22 cellular contexts compared by ENCODE assay signal in genomic region chr1:197649188-197649587, GRCh38.
DNase-seq lines count a peak whose midpoint lies in the region; ATAC-seq and TF ChIP-seq lines count a peak whose summit lies in the region.
"Had no signal": no experiment of that assay in that cellular context is flagged by ENCODE, and none has a peak within 500 bp of the region (broad histone marks: within the 10 kb centered on the region; RNA-seq: fewer than 3 reads in every experiment).

No MANE protein-coding gene starts in this region.

- ATAC-seq in activated CD8-positive, alpha-beta T cell treated with anti-CD3 and anti-CD28 coated beads for 36 hours: peak; percentile 58
- ATAC-seq in activated CD8-positive, alpha-beta T cell treated with anti-CD3 and anti-CD28 coated beads, Interleukin-2, amount 10 ng/mL, durations not matched to agents 7 days and 5 days: no peak
- ATAC-seq in central memory CD8-positive, alpha-beta T cell (replicated peaks; ENCODE audit: extremely low read depth, poor library complexity, severe bottlenecking): no peak
- ATAC-seq: GM12878 had no signal

- peak overlapping the region; percentile 0 for H3K27ac Mint-ChIP-seq in activated CD8-positive, alpha-beta T cell treated with anti-CD3 and anti-CD28 coated beads for 36 hours
- H3K27ac Mint-ChIP-seq in activated CD8-positive, alpha-beta T cell treated with anti-CD3 and anti-CD28 coated beads, Interleukin-2, amount 10 ng/mL, durations not matched to agents 7 days and 5 days: no peak overlapping the region
- H3K27ac Mint-ChIP-seq in activated T-helper 1 cell treated with anti-CD3 and anti-CD28 coated beads, Interleukin-12 subunit alpha, Interleukin-12 subunit beta, Interleukin-2, Interleukin-4 antibody, amounts not matched to agents 30 ng/mL and 10 ng/mL and 1 ng/mL, durations not matched to agents 14 hours and 24 hours and 36 hours: peak overlapping the region; percentile 2
- H3K27ac Mint-ChIP-seq in central memory CD8-positive, alpha-beta T cell (ENCODE audit: low read depth): peak overlapping the region; percentile 33
- H3K27ac Mint-ChIP-seq: CD14-positive monocyte; CD4-positive, alpha-beta memory T cell had no signal

- H3K4me3 Mint-ChIP-seq in activated CD8-positive, alpha-beta T cell treated with anti-CD3 and anti-CD28 coated beads for 36 hours: no peak overlapping the region
- no peak overlapping the region for H3K4me3 Mint-ChIP-seq in activated CD8-positive, alpha-beta T cell treated with anti-CD3 and anti-CD28 coated beads, Interleukin-2, amount 10 ng/mL, durations not matched to agents 7 days and 5 days
- no peak overlapping the region for H3K4me3 Mint-ChIP-seq in activated T-helper 1 cell treated with anti-CD3 and anti-CD28 coated beads, Interleukin-12 subunit alpha, Interleukin-12 subunit beta, Interleukin-2, Interleukin-4 antibody, amounts not matched to agents 30 ng/mL and 10 ng/mL and 1 ng/mL, durations not matched to agents 14 hours and 24 hours and 36 hours
- no peak overlapping the region for H3K4me3 Mint-ChIP-seq in central memory CD8-positive, alpha-beta T cell
- H3K4me3 Mint-ChIP-seq: CD14-positive monocyte; CD4-positive, alpha-beta memory T cell; CD4-positive, CD25-positive, alpha-beta regulatory T cell; CD8-positive, alpha-beta memory T cell had no signal

- TF ChIP-seq CTCF in activated CD8-positive, alpha-beta T cell treated with anti-CD3 and anti-CD28 coated beads for 36 hours (IDR thresholded peaks at IDR 0.05): no peak

- peaks cover 15% of the 10 kb centered on the region for H3K36me3 Mint-ChIP-seq in activated CD8-positive, alpha-beta T cell treated with anti-CD3 and anti-CD28 coated beads for 36 hours (ENCODE audit: low read depth)
- H3K36me3 Mint-ChIP-seq in activated CD8-positive, alpha-beta T cell treated with anti-CD3 and anti-CD28 coated beads, Interleukin-2, amount 10 ng/mL, durations not matched to agents 7 days and 5 days (ENCODE audit: low read depth): peaks cover 9% of the 10 kb centered on the region
- peaks cover 11% of the 10 kb centered on the region for H3K36me3 Mint-ChIP-seq in activated T-helper 1 cell treated with anti-CD3 and anti-CD28 coated beads, Interleukin-12 subunit alpha, Interleukin-12 subunit beta, Interleukin-2, Interleukin-4 antibody, amounts not matched to agents 30 ng/mL and 10 ng/mL and 1 ng/mL, durations not matched to agents 14 hours and 24 hours and 36 hours (ENCODE audit: low read depth)
- peaks cover 4% of the 10 kb centered on the region for H3K36me3 Mint-ChIP-seq in central memory CD8-positive, alpha-beta T cell (ENCODE audit: insufficient read depth)

- DNase-seq in activated CD8-positive, alpha-beta T cell treated with anti-CD3 and anti-CD28 coated beads for 36 hours: no peak
- DNase-seq in activated CD8-positive, alpha-beta T cell treated with anti-CD3 and anti-CD28 coated beads, Interleukin-2, amount 10 ng/mL, durations not matched to agents 7 days and 5 days: no peak
- no peak for DNase-seq in activated T-helper 1 cell treated with anti-CD3 and anti-CD28 coated beads, Interleukin-12 subunit alpha, Interleukin-12 subunit beta, Interleukin-2, Interleukin-4 antibody, amounts not matched to agents 30 ng/mL and 10 ng/mL and 1 ng/mL, durations not matched to agents 14 hours and 24 hours and 36 hours (ENCODE audit: low spot score)
- DNase-seq in central memory CD8-positive, alpha-beta T cell (ENCODE audit: low spot score in 2 of 2): no peak
- DNase-seq in NCI-H526 (lab: John Stamatoyannopoulos, UW): no peak
- DNase-seq: 8988T; ACHN; BE2C; C1 segment of cervical spinal cord; CD4-positive, alpha-beta memory T cell; CD4-positive, CD25-positive, alpha-beta regulatory T cell; CD8-positive, alpha-beta memory T cell; COR-L47; DMS 273 treated with DMSO at 0.1 percent for 48 hours; DMS153; DMS53; DMS79; DND-41; EL; GDM1 had no signal

- no peaks in the 10 kb centered on the region for H3K9me3 Mint-ChIP-seq in activated CD8-positive, alpha-beta T cell treated with anti-CD3 and anti-CD28 coated beads for 36 hours
- no peaks in the 10 kb centered on the region for H3K9me3 Mint-ChIP-seq in activated CD8-positive, alpha-beta T cell treated with anti-CD3 and anti-CD28 coated beads, Interleukin-2, amount 10 ng/mL, durations not matched to agents 7 days and 5 days (ENCODE audit: insufficient read depth)
- no peaks in the 10 kb centered on the region for H3K9me3 Mint-ChIP-seq in activated T-helper 1 cell treated with anti-CD3 and anti-CD28 coated beads, Interleukin-12 subunit alpha, Interleukin-12 subunit beta, Interleukin-2, Interleukin-4 antibody, amounts not matched to agents 30 ng/mL and 10 ng/mL and 1 ng/mL, durations not matched to agents 14 hours and 24 hours and 36 hours
- no peaks in the 10 kb centered on the region for H3K9me3 Mint-ChIP-seq in central memory CD8-positive, alpha-beta T cell
- H3K9me3 Mint-ChIP-seq: CD14-positive monocyte; CD4-positive, CD25-positive, alpha-beta regulatory T cell; CD8-positive, alpha-beta memory T cell had no signal

- intact Hi-C loops in activated CD8-positive, alpha-beta T cell treated with anti-CD3 and anti-CD28 coated beads for 36 hours (cut with micrococcal nuclease): no loop called here
- intact Hi-C loops in activated T-helper 1 cell treated with anti-CD3 and anti-CD28 coated beads, Interleukin-12 subunit alpha, Interleukin-12 subunit beta, Interleukin-2, Interleukin-4 antibody, amounts not matched to agents 30 ng/mL and 10 ng/mL and 1 ng/mL, durations not matched to agents 14 hours and 24 hours and 36 hours (cut with micrococcal nuclease): no loop called here

- CTCF ChIA-PET in activated CD8-positive, alpha-beta T cell treated with anti-CD3 and anti-CD28 coated beads for 36 hours (lab: Charles Lee): interaction anchor here (1.8 kb wide), 1 partner anchor 220 kb away, joined by 6 read pairs; no protein-coding TSS in a partner anchor
- CTCF ChIA-PET in activated CD8-positive, alpha-beta T cell treated with anti-CD3 and anti-CD28 coated beads, Interleukin-2, amount 10 ng/mL, durations not matched to agents 7 days and 5 days (lab: Charles Lee): interaction anchor here (2.6 kb wide), 1 partner anchor 220 kb away, joined by 7 read pairs; no protein-coding TSS in a partner anchor

- H3K4me1 Mint-ChIP-seq in activated CD8-positive, alpha-beta T cell treated with anti-CD3 and anti-CD28 coated beads for 36 hours (ENCODE audit: low read depth): peaks cover 11% of the 10 kb centered on the region
- H3K4me1 Mint-ChIP-seq in activated CD8-positive, alpha-beta T cell treated with anti-CD3 and anti-CD28 coated beads, Interleukin-2, amount 10 ng/mL, durations not matched to agents 7 days and 5 days (ENCODE audit: low read depth): no peaks in the 10 kb centered on the region
- peaks cover 9% of the 10 kb centered on the region for H3K4me1 Mint-ChIP-seq in activated T-helper 1 cell treated with anti-CD3 and anti-CD28 coated beads, Interleukin-12 subunit alpha, Interleukin-12 subunit beta, Interleukin-2, Interleukin-4 antibody, amounts not matched to agents 30 ng/mL and 10 ng/mL and 1 ng/mL, durations not matched to agents 14 hours and 24 hours and 36 hours (ENCODE audit: low read depth)
- H3K4me1 Mint-ChIP-seq in central memory CD8-positive, alpha-beta T cell: peaks cover 14% of the 10 kb centered on the region
- H3K4me1 Mint-ChIP-seq: CD14-positive monocyte had no signal

- POLR2A ChIA-PET in activated CD8-positive, alpha-beta T cell treated with anti-CD3 and anti-CD28 coated beads for 36 hours (lab: Charles Lee): no interaction called here
- POLR2A ChIA-PET in activated CD8-positive, alpha-beta T cell treated with anti-CD3 and anti-CD28 coated beads, Interleukin-2, amount 10 ng/mL, durations not matched to agents 7 days and 5 days (lab: Charles Lee): no interaction called here

- H3K27me3 Mint-ChIP-seq in activated CD8-positive, alpha-beta T cell treated with anti-CD3 and anti-CD28 coated beads for 36 hours: no peaks in the 10 kb centered on the region
- H3K27me3 Mint-ChIP-seq in activated CD8-positive, alpha-beta T cell treated with anti-CD3 and anti-CD28 coated beads, Interleukin-2, amount 10 ng/mL, durations not matched to agents 7 days and 5 days (ENCODE audit: low read depth): no peaks in the 10 kb centered on the region
- H3K27me3 Mint-ChIP-seq in activated T-helper 1 cell treated with anti-CD3 and anti-CD28 coated beads, Interleukin-12 subunit alpha, Interleukin-12 subunit beta, Interleukin-2, Interleukin-4 antibody, amounts not matched to agents 30 ng/mL and 10 ng/mL and 1 ng/mL, durations not matched to agents 14 hours and 24 hours and 36 hours (ENCODE audit: insufficient read depth): no peaks in the 10 kb centered on the region
- H3K27me3 Mint-ChIP-seq in central memory CD8-positive, alpha-beta T cell: no peaks in the 10 kb centered on the region
- H3K27me3 Mint-ChIP-seq: CD4-positive, alpha-beta memory T cell; CD4-positive, CD25-positive, alpha-beta regulatory T cell; CD8-positive, alpha-beta memory T cell had no signal
